8 cellular contexts compared by ENCODE assay signal in the genomic region with DNA sequence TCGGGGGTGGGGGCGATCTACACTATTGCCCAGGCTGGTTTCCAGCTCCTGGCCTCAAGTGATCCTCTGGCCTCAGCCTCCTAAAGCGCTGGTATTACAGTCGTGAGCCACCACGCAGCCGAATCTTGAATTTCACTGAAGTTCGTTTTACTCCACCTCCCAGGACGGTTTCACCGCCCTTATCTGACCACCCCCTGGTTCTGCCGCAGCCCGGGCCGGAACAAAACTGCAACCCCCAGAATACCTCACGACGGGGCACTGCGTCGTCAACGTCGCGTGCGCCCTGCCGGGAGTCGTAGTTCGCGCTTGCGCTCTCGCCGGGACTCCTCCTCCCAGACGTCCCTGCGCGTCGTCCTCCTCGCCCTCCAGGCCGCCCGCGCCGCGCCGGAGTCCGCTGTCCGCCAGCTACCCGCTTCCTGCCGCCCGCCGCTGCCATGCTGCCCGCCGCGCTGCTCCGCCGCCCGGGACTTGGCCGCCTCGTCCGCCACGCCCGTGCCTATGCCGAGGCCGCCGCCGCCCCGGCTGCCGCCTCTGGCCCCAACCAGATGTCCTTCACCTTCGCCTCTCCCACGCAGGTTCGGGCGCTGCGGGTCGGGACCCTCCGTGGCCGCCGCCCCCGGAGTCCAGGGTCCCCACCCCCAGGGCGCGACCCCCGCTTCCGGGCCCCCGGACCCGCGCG.
A peak's percentile ranks its signal among the peaks of the same experiment; 100 is the strongest.
DNase-seq lines count a peak whose midpoint lies in the region; ATAC-seq and TF ChIP-seq lines count a peak whose summit lies in the region.

A gene (plus strand): TSS at position 335 of the 679 bp plus-strand sequence. CDS start 100 bp downstream, at position 435.

- peaks cover 6% of the 10 kb centered on the region for H3K27me3 ChIP-seq in DND-41 (ENCODE audit: insufficient read depth, low read length, poor library complexity)
- H3K27me3 ChIP-seq in HAP-1 (ENCODE audit: low read depth): no peaks in the 10 kb centered on the region
- no peaks in the 10 kb centered on the region for H3K27me3 ChIP-seq in neuron (ENCODE audit: insufficient read depth, low read length)
- H3K27me3 ChIP-seq in subcutaneous abdominal adipose tissue (ENCODE audit: control insufficient read depth in 5 of 5, insufficient read depth in 4 of 5, low read length in 5 of 5): peaks cover 0 to 3% (median 0%) of the 10 kb centered on the region in 5 donors

- peak within 1 kb of the TSS; percentile 68 for H3K27ac ChIP-seq in DND-41 (ENCODE audit: low read length)
- H3K27ac ChIP-seq in SK-N-MC: 0 out of 2 replicates have a peak within 1 kb of the TSS, but pooled peaks have one; percentile 29
- H3K27ac ChIP-seq in subcutaneous abdominal adipose tissue (ENCODE audit: low read depth, low read length): peak within 1 kb of the TSS; percentile 82

- ATAC-seq in DND-41 (ENCODE audit: insufficient read depth, low read depth): peak; percentile 73

- peaks cover 68% of the 10 kb centered on the region for H3K4me1 ChIP-seq in DND-41 (ENCODE audit: insufficient read depth, low read length)
- H3K4me1 ChIP-seq in HAP-1: peaks cover 27% of the 10 kb centered on the region
- peaks cover 42% of the 10 kb centered on the region for H3K4me1 ChIP-seq in neuron (ENCODE audit: insufficient read depth, low read length)
- peaks cover 0 to 82% (median 71%) of the 10 kb centered on the region in 5 donors for H3K4me1 ChIP-seq in subcutaneous abdominal adipose tissue (ENCODE audit: control insufficient read depth in 5 of 5, insufficient read depth in 5 of 5, low read length in 5 of 5)

- TF ChIP-seq CTCF in DND-41 (IDR thresholded peaks at IDR 0.05; ENCODE audit: borderline replicate concordance, extremely low read depth, low read length, poor library complexity, severe bottlenecking): no peak

- peak within 1 kb of the TSS; percentile 96 for H3K4me2 ChIP-seq in DND-41 (ENCODE audit: insufficient read depth, low read length)

- peak within 1 kb of the TSS; percentile 76 for H2AFZ ChIP-seq in DND-41 (ENCODE audit: low read depth, low read length)
- H2AFZ ChIP-seq in neuron (ENCODE audit: low read depth, low read length): no peak within 1 kb of the TSS

- peak within 1 kb of the TSS; percentile 94 for H3K9ac ChIP-seq in DND-41 (ENCODE audit: low read depth, low read length)
- H3K9ac ChIP-seq in SK-N-MC (ENCODE audit: insufficient read length): peak within 1 kb of the TSS; percentile 94
- H3K9ac ChIP-seq in subcutaneous abdominal adipose tissue (ENCODE audit: low read length in 5 of 5): peak within 1 kb of the TSS in 4 of 5 donors; percentile 70 to 81 (median 72)

- DNase-seq in DND-41 (peak; percentile 92), HAP-1 (ENCODE audit: low spot score in 2 of 2) (peak; percentile 95), NCI-H1048 (lab: John Stamatoyannopoulos, UW) (peak; percentile 93), SK-N-MC (ENCODE audit: low read depth, low spot score) (no peak), foreskin melanocyte (peak; percentile 92)
- peak; percentile 94 for DNase-seq in activated naive CD4-positive, alpha-beta T cell treated with Interleukin-2 at 50 U/mL for 16 hours

- H3K4me3 ChIP-seq in DND-41 (ENCODE audit: low read depth in 1 of 2, low read length in 2 of 2) (peak within 1 kb of the TSS; percentile 80 to 99), HAP-1 (peak within 1 kb of the TSS; percentile 56), SK-N-MC (peak within 1 kb of the TSS; percentile 81), neuron (ENCODE audit: low read length) (peak within 1 kb of the TSS; percentile 65), subcutaneous abdominal adipose tissue (ENCODE audit: low read depth in 1 of 5, low read length in 5 of 5) (peak within 1 kb of the TSS; percentile 61 to 71 (median 68))

- peaks cover 34% of the 10 kb centered on the region for H3K79me2 ChIP-seq in DND-41 (ENCODE audit: insufficient read depth, low read length)

- peaks cover 15% of the 10 kb centered on the region; the same call in 1 of the 2 replicates for H3K36me3 ChIP-seq in DND-41 (ENCODE audit: insufficient read depth, low read length)
- peaks cover 21% of the 10 kb centered on the region for H3K36me3 ChIP-seq in HAP-1 (replicated peaks)
- no peaks in the 10 kb centered on the region for H3K36me3 ChIP-seq in SK-N-MC (ENCODE audit: insufficient read depth, low read length)
- no peaks in the 10 kb centered on the region for H3K36me3 ChIP-seq in neuron (ENCODE audit: insufficient read depth, low read length)
- H3K36me3 ChIP-seq in subcutaneous abdominal adipose tissue (ENCODE audit: control insufficient read depth in 5 of 5, insufficient read depth in 5 of 5, low read length in 5 of 5): no peaks in the 10 kb centered on the region

- H3K9me3 ChIP-seq in DND-41 (ENCODE audit: insufficient read depth, low read length, severe bottlenecking): no peaks in the 10 kb centered on the region
- H3K9me3 ChIP-seq in HAP-1: no peaks in the 10 kb centered on the region
- no peaks in the 10 kb centered on the region for H3K9me3 ChIP-seq in SK-N-MC (ENCODE audit: low read depth, low read length)
- H3K9me3 ChIP-seq in neuron (ENCODE audit: low read length): no peaks in the 10 kb centered on the region
- no peaks in the 10 kb centered on the region for H3K9me3 ChIP-seq in subcutaneous abdominal adipose tissue (ENCODE audit: control insufficient read depth in 5 of 5, low read length in 5 of 5)

- H4K20me1 ChIP-seq in DND-41 (ENCODE audit: insufficient read depth, low read length): peaks cover 20% of the 10 kb centered on the region

- in situ Hi-C loops in HAP-1 (cut with MboI; ENCODE audit: low sequenced_read_pairs): loop anchor here (10.0 kb wide), 1 partner anchor 317 kb away; a partner anchor contains a TSS

Comparison
In these comparisons a context has a peak if more than half of its experiments do, and no peak if none do; other contexts are left out.
1. H3K27ac ChIP-seq: peak in every context shown above with its lines; median percentile 82 in subcutaneous abdominal adipose tissue; 68 in DND-41; 29 in SK-N-MC.